22 cellular contexts compared by ENCODE assay signal in genomic region chr16:65666132-65666869, GRCh38.
DNase-seq lines count a peak whose midpoint lies in the region; ATAC-seq and TF ChIP-seq lines count a peak whose summit lies in the region.
"Had no signal": no experiment of that assay in that cellular context is flagged by ENCODE, and none has a peak within 500 bp of the region (broad histone marks: within the 10 kb centered on the region; RNA-seq: fewer than 3 reads in every experiment).

No MANE protein-coding gene starts in this region.

- POLR2A ChIA-PET in naive thymus-derived CD8-positive, alpha-beta T cell (lab: Charles Lee), result no interaction called here

- no peak overlapping the region for H3K4me3 Mint-ChIP-seq in GM23338
- H3K4me3 Mint-ChIP-seq in naive thymus-derived CD8-positive, alpha-beta T cell, result no peak overlapping the region
- no peak overlapping the region for H3K4me3 Mint-ChIP-seq in activated T-helper 17 cell treated with anti-CD3 and anti-CD28 coated beads, Interleukin-2, amount 50 U/mL, for 72 hours
- H3K4me3 Mint-ChIP-seq: activated B cell treated with CpG ODN at 0.5 μM for 24 hours; activated CD4-positive, alpha-beta memory T cell treated with anti-CD3 and anti-CD28 coated beads, Interleukin-2, amount 10 ng/mL, durations not matched to agents 7 days and 5 days; activated T-cell treated with anti-CD3 and anti-CD28 coated beads, Interleukin-2, amount 50 U/mL, for 72 hours; CD4-positive, CD25-positive, alpha-beta regulatory T cell; dendritic cell treated with granulocyte-macrophage colony-stimulating factor and Interleukin-4, amounts not matched to agents 40 ng/mL and 50 ng/mL, for 4 days had no signal

- peaks cover 9% of the 10 kb centered on the region for H3K9me3 Mint-ChIP-seq in GM23338
- peaks cover 0 to 11% (median 4%) of the 10 kb centered on the region in 9 donors for H3K9me3 Mint-ChIP-seq in naive thymus-derived CD8-positive, alpha-beta T cell
- peaks cover 18% of the 10 kb centered on the region for H3K9me3 Mint-ChIP-seq in activated T-helper 17 cell treated with anti-CD3 and anti-CD28 coated beads, Interleukin-2, amount 50 U/mL, for 72 hours
- H3K9me3 Mint-ChIP-seq: dendritic cell treated with granulocyte-macrophage colony-stimulating factor and Interleukin-4, amounts not matched to agents 40 ng/mL and 50 ng/mL, for 4 days had no signal

- no peak for TF ChIP-seq CTCF in GM23338 (conservative IDR thresholded peaks at IDR 0.05; ENCODE audit: low read depth in 2 of 2)
- TF ChIP-seq CTCF in omental fat pad (IDR thresholded peaks at IDR 0.05), result no peak

- ATAC-seq in GM23338, result peak; percentile 54
- ATAC-seq in omental fat pad (ENCODE audit: low FRiP score), result peak; percentile 75
- ATAC-seq in naive thymus-derived CD8-positive, alpha-beta T cell, result no peak
- ATAC-seq in GM19463 (IDR thresholded peaks at IDR 0.05; ENCODE audit: unreplicated experiment), result no peak
- ATAC-seq in activated T-helper 17 cell treated with anti-CD3 and anti-CD28 coated beads, Interleukin-2, amount 50 U/mL, for 72 hours (replicated peaks), result no peak
- no peak for ATAC-seq in HG03108 (IDR thresholded peaks at IDR 0.05; ENCODE audit: unreplicated experiment)
- ATAC-seq: activated naive CD4-positive, alpha-beta T cell treated with anti-CD3 and anti-CD28 coated beads, Interleukin-2, amount 50 U/mL, for 72 hours; activated T-cell treated with anti-CD3 and anti-CD28 coated beads, Interleukin-2, amount 50 U/mL, for 72 hours had no signal

- peak; percentile 19 for DNase-seq in GM23338 (ENCODE audit: low spot score)
- peak; percentile 84 for DNase-seq in SW480 (ENCODE audit: low spot score)
- DNase-seq in epithelial cell of prostate (ENCODE audit: low read depth, low spot score), result peak; percentile 51
- DNase-seq in omental fat pad (ENCODE audit: low spot score), result no peak
- DNase-seq in naive thymus-derived CD8-positive, alpha-beta T cell, result no peak
- DNase-seq: activated B cell treated with CpG ODN at 0.5 μM for 24 hours; activated CD4-positive, alpha-beta memory T cell treated with anti-CD3 and anti-CD28 coated beads, Interleukin-2, amount 10 ng/mL, durations not matched to agents 7 days and 5 days; activated T-cell treated with anti-CD3 and anti-CD28 coated beads, Interleukin-2, amount 50 U/mL, for 72 hours; CD4-positive, CD25-positive, alpha-beta regulatory T cell; DMS153; erythroblast; NCI-H1105; NCI-H2107; T-helper 2 cell had no signal

- H3K36me3 Mint-ChIP-seq in GM23338 (ENCODE audit: low read depth), result peaks cover 4% of the 10 kb centered on the region; the same call in 1 of the 3 replicates
- H3K36me3 Mint-ChIP-seq in naive thymus-derived CD8-positive, alpha-beta T cell, result no peaks in the 10 kb centered on the region
- H3K36me3 Mint-ChIP-seq in activated T-helper 17 cell treated with anti-CD3 and anti-CD28 coated beads, Interleukin-2, amount 50 U/mL, for 72 hours (ENCODE audit: low read depth), result no peaks in the 10 kb centered on the region
- H3K36me3 Mint-ChIP-seq: activated naive CD4-positive, alpha-beta T cell treated with anti-CD3 and anti-CD28 coated beads, Interleukin-2, amount 50 U/mL, for 72 hours; CD4-positive, CD25-positive, alpha-beta regulatory T cell had no signal

- H3F3A ChIP-seq in GM23338 (replicated peaks; ENCODE audit: low read depth), result no peaks in the 10 kb centered on the region

- H3K4me2 ChIP-seq in GM23338, result no peak overlapping the region
- H3K4me2 ChIP-seq: KMS-11 had no signal

- H3K4me1 ChIP-seq in GM23338 (ENCODE audit: insufficient read depth), result peaks cover 7% of the 10 kb centered on the region

- no peaks in the 10 kb centered on the region for H3K79me2 ChIP-seq in GM23338 (replicated peaks; ENCODE audit: insufficient read depth)

- peak overlapping the region; percentile 84; the same call in 1 of the 2 replicates for H2AFZ ChIP-seq in GM23338

- H3K36me3 ChIP-seq in GM23338 (ENCODE audit: insufficient read depth), result no peaks in the 10 kb centered on the region
- H3K36me3 ChIP-seq: breast epithelium, SJSA1 had no signal

- peaks cover 13% of the 10 kb centered on the region for H3K4me1 Mint-ChIP-seq in GM23338
- H3K4me1 Mint-ChIP-seq in naive thymus-derived CD8-positive, alpha-beta T cell, result peaks cover 0 to 3% (median 0%) of the 10 kb centered on the region in 4 donors
- H3K4me1 Mint-ChIP-seq in activated T-helper 17 cell treated with anti-CD3 and anti-CD28 coated beads, Interleukin-2, amount 50 U/mL, for 72 hours, result no peaks in the 10 kb centered on the region
- H3K4me1 Mint-ChIP-seq: activated B cell treated with CpG ODN at 0.5 μM for 24 hours; activated CD4-positive, alpha-beta memory T cell treated with anti-CD3 and anti-CD28 coated beads, Interleukin-2, amount 10 ng/mL, durations not matched to agents 7 days and 5 days had no signal

- H3K27me3 Mint-ChIP-seq in GM23338 (ENCODE audit: insufficient read depth, low read depth, poor library complexity), result no peaks in the 10 kb centered on the region
- H3K27me3 Mint-ChIP-seq in naive thymus-derived CD8-positive, alpha-beta T cell, result peaks cover 0 to 8% (median 0%) of the 10 kb centered on the region in 5 donors
- H3K27me3 Mint-ChIP-seq in activated T-helper 17 cell treated with anti-CD3 and anti-CD28 coated beads, Interleukin-2, amount 50 U/mL, for 72 hours, result no peaks in the 10 kb centered on the region
- H3K27me3 Mint-ChIP-seq: activated B cell treated with CpG ODN at 0.5 μM for 24 hours; activated CD4-positive, alpha-beta memory T cell treated with anti-CD3 and anti-CD28 coated beads, Interleukin-2, amount 10 ng/mL, durations not matched to agents 7 days and 5 days; CD4-positive, CD25-positive, alpha-beta regulatory T cell had no signal

- H3K9me2 ChIP-seq in GM23338 (ENCODE audit: insufficient read depth), result peaks cover 3% of the 10 kb centered on the region; the same call in 1 of the 2 replicates

- H3K4me3 ChIP-seq in GM23338, result no peak overlapping the region
- H3K4me3 ChIP-seq: breast epithelium, SJSA1 had no signal

- H3K27ac Mint-ChIP-seq in GM23338, result no peak overlapping the region
- no peak overlapping the region for H3K27ac Mint-ChIP-seq in naive thymus-derived CD8-positive, alpha-beta T cell
- no peak overlapping the region for H3K27ac Mint-ChIP-seq in activated T-helper 17 cell treated with anti-CD3 and anti-CD28 coated beads, Interleukin-2, amount 50 U/mL, for 72 hours
- H3K27ac Mint-ChIP-seq: activated B cell treated with CpG ODN at 0.5 μM for 24 hours; activated CD4-positive, alpha-beta memory T cell treated with anti-CD3 and anti-CD28 coated beads, Interleukin-2, amount 10 ng/mL, durations not matched to agents 7 days and 5 days; activated naive CD4-positive, alpha-beta T cell treated with anti-CD3 and anti-CD28 coated beads, Interleukin-2, amount 50 U/mL, for 72 hours; activated T-cell treated with anti-CD3 and anti-CD28 coated beads, Interleukin-2, amount 50 U/mL, for 72 hours; CD4-positive, CD25-positive, alpha-beta regulatory T cell; dendritic cell treated with granulocyte-macrophage colony-stimulating factor and Interleukin-4, amounts not matched to agents 40 ng/mL and 50 ng/mL, for 4 days had no signal

- no peaks in the 10 kb centered on the region for H4K20me1 ChIP-seq in GM23338 (replicated peaks; ENCODE audit: insufficient read depth)

- H3K27ac ChIP-seq in GM23338 (ENCODE audit: low read depth) (no peak overlapping the region), epithelial cell of prostate (peak overlapping the region; percentile 52)
- H3K27ac ChIP-seq: KMS-11, SJSA1 had no signal

- H3K27me3 ChIP-seq in GM23338 (ENCODE audit: insufficient read depth), result no peaks in the 10 kb centered on the region
- H3K27me3 ChIP-seq: breast epithelium, SJSA1 had no signal

TF ChIP-seq in GM23338, 12 proteins besides CTCF, POLR2A, EP300 and RAD21:
- TF ChIP-seq EZH2phosphoT487 (IDR thresholded peaks at IDR 0.05; ENCODE audit: unreplicated experiment) (no peak), ETS1 (IDR thresholded peaks at IDR 0.05) (no peak), REST (IDR thresholded peaks at IDR 0.05; ENCODE audit: unreplicated experiment) (no peak)

Comparison
In these comparisons a context has a peak if more than half of its experiments do, and no peak if none do; other contexts are left out.
1. ATAC-seq: peak in GM23338 (single experiment) and omental fat pad (single experiment); none in naive thymus-derived CD8-positive, alpha-beta T cell (0 of 2), GM19463 (single experiment), activated T-helper 17 cell treated with anti-CD3 and anti-CD28 coated beads, Interleukin-2, amount 50 U/mL, for 72 hours (single experiment) and HG03108 (single experiment).
2. DNase-seq: peak in GM23338 (single experiment), SW480 (single experiment) and epithelial cell of prostate (single experiment); none in omental fat pad (single experiment) and naive thymus-derived CD8-positive, alpha-beta T cell (0 of 10).